Comparison of ENCODE assay signal across 1 cellular context in genomic region chr10:95363303-95363912, GRCh38.
TF ChIP-seq lines count a peak whose summit lies in the region.

No MANE protein-coding gene starts in this region.

TF ChIP-seq in GM23338, 12 proteins besides CTCF, POLR2A, EP300 and RAD21 (continued from another document):
- no peak for TF ChIP-seq ZNF462 (CRISPR knock-in tag; IDR thresholded peaks at IDR 0.05)
- no peak for TF ChIP-seq ETS1 (IDR thresholded peaks at IDR 0.05)
